23 cellular contexts compared by ENCODE assay signal in the genomic region with DNA sequence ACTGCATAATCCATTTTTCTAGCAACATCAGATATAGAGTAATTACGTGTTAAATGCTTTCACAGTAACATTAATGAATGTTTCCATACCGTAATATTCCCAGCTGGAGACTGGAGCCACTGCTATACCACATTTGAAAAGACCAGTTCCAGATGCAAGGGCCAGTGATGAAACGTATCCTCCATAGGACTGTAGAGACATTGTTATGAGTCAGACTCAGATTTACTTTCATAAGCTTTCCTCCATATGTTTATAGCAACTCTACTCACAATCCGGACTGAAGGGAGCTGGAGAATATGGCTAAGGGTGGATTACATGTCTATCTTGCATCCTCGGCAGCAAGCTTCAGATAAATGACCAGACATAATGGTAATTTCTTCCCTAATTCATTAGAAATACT. TPM values are rescaled to one million over a fixed set of nuclear protein-coding genes. Genes with fewer than 3 reads are reported as not detected.
"Had no signal": no experiment of that assay in that cellular context is flagged by ENCODE, and none has a peak within 500 bp of the region (broad histone marks: within the 10 kb centered on the region; RNA-seq: fewer than 3 reads in every experiment).

No MANE protein-coding gene starts in this region.

- H3K4me1 Mint-ChIP-seq: activated B cell treated with CpG ODN at 0.5 μM for 24 hours, neural crest cell, T-cell had no signal

- H3K4me3 Mint-ChIP-seq: activated B cell treated with CpG ODN at 0.5 μM for 24 hours; activated CD4-positive, alpha-beta memory T cell treated with anti-CD3 and anti-CD28 coated beads for 36 hours; activated naive CD8-positive, alpha-beta T cell treated with anti-CD3 and anti-CD28 coated beads, Interleukin-2, amount 10 ng/mL, durations not matched to agents 7 days and 5 days; brain; neural crest cell; T-cell had no signal

- H3K27ac Mint-ChIP-seq: activated B cell treated with CpG ODN at 0.5 μM for 24 hours; activated CD4-positive, alpha-beta memory T cell treated with anti-CD3 and anti-CD28 coated beads for 36 hours; activated naive CD8-positive, alpha-beta T cell treated with anti-CD3 and anti-CD28 coated beads, Interleukin-2, amount 10 ng/mL, durations not matched to agents 7 days and 5 days; progenitor cell of endocrine pancreas; T-cell had no signal

- H3K36me3 Mint-ChIP-seq: activated CD4-positive, alpha-beta memory T cell treated with anti-CD3 and anti-CD28 coated beads for 36 hours; activated naive CD8-positive, alpha-beta T cell treated with anti-CD3 and anti-CD28 coated beads, Interleukin-2, amount 10 ng/mL, durations not matched to agents 7 days and 5 days; brain; T-cell had no signal

- H3K9me3 Mint-ChIP-seq: activated B cell treated with CpG ODN at 0.5 μM for 24 hours; activated CD4-positive, alpha-beta memory T cell treated with anti-CD3 and anti-CD28 coated beads for 36 hours; activated naive CD8-positive, alpha-beta T cell treated with anti-CD3 and anti-CD28 coated beads, Interleukin-2, amount 10 ng/mL, durations not matched to agents 7 days and 5 days; brain; neural crest cell; T-cell had no signal

- H3K27me3 Mint-ChIP-seq: brain had no signal

- DNase-seq: activated B cell treated with CpG ODN at 0.5 μM for 24 hours; activated CD4-positive, alpha-beta memory T cell treated with anti-CD3 and anti-CD28 coated beads for 36 hours; activated CD4-positive, alpha-beta T cell treated with anti-CD3 and anti-CD28 coated beads for 4 hours; activated naive CD4-positive, alpha-beta T cell; activated naive CD8-positive, alpha-beta T cell treated with anti-CD3 and anti-CD28 coated beads, Interleukin-2, amount 10 ng/mL, durations not matched to agents 7 days and 5 days; activated T-cell treated with anti-CD3 and anti-CD28 coated beads for 4 hours; anterior cingulate cortex; caudate nucleus; dorsolateral prefrontal cortex; foreskin melanocyte; head of caudate nucleus; left ventricle myocardium inferior; stimulated activated naive CD8-positive, alpha-beta T cell treated with anti-CD3 and anti-CD28 coated beads, Interleukin-15, Interleukin-2, amounts not matched to agents 100 U/mL and 50 U/mL, for 24 hours; substantia nigra; T-cell; tibial artery had no signal

RNA-seq across cellular contexts. Expression of gene GCG, which starts 22.7 kb away (rescaled TPM):
- total RNA-seq: activated B cell treated with CpG ODN at 0.5 μM for 24 hours; activated CD4-positive, alpha-beta memory T cell treated with anti-CD3 and anti-CD28 coated beads for 36 hours; activated naive CD8-positive, alpha-beta T cell treated with anti-CD3 and anti-CD28 coated beads, Interleukin-2, amount 10 ng/mL, durations not matched to agents 7 days and 5 days; dorsolateral prefrontal cortex; kidney epithelial cell; left ventricle myocardium inferior; mononuclear cell; neural crest cell; osteoblast; T-cell; urinary bladder had no signal
- polyA plus RNA-seq: urinary bladder had no signal
